In genomic region chr15:40746916-40747418, GRCh38 we compare ENCODE assay signal across 12 cellular contexts. TPM values are rescaled to one million over a fixed set of nuclear protein-coding genes. Genes with fewer than 3 reads are reported as not detected.
DNase-seq lines count a peak whose midpoint lies in the region; ATAC-seq and TF ChIP-seq lines count a peak whose summit lies in the region.
"Had no signal": no experiment of that assay in that cellular context is flagged by ENCODE, and none has a peak within 500 bp of the region (broad histone marks: within the 10 kb centered on the region; RNA-seq: fewer than 3 reads in every experiment).

No MANE protein-coding gene starts in this region.

- no peak for TF ChIP-seq CTCF in AG09309 (IDR thresholded peaks at IDR 0.05; ENCODE audit: control insufficient read depth, insufficient read depth, low read depth, low read length, missing control alignments)
- no peak for TF ChIP-seq CTCF in fibroblast of mammary gland (conservative IDR thresholded peaks at IDR 0.05; ENCODE audit: control insufficient read depth, insufficient read depth, low read depth, low read length)

- DNase-seq in AG09309 (ENCODE audit: low read depth) (peak; percentile 31), D341Med (ENCODE audit: low spot score) (peak; percentile 41), NT2/D1 (ENCODE audit: low read depth, low spot score) (no peak), fibroblast of mammary gland (ENCODE audit: low read depth) (peak; percentile 36), NAMALWA (ENCODE audit: low spot score) (no peak), NCI-H2107 treated with DMSO at 0.1 percent for 48 hours (lab: John Stamatoyannopoulos, UW; ENCODE audit: unreplicated experiment) (no peak)
- DNase-seq: activated CD4-positive, CD25-positive, alpha-beta regulatory T cell treated with anti-CD3 and anti-CD28 coated beads, Interleukin-2, amount 50 U/mL, for 72 hours; KG1; NK-92 treated with Interleukin-12 subunit alpha and Interleukin-12 subunit beta, amount 100 ng/mL, for 24 hours had no signal

- peaks cover 56% of the 10 kb centered on the region for H3K36me3 ChIP-seq in NT2/D1 (ENCODE audit: insufficient read depth, insufficient read length, low read length)

- H3K4me3 ChIP-seq in AG09309 (ENCODE audit: control insufficient read depth, low read depth, low read length) (no peak overlapping the region), NT2/D1 (ENCODE audit: insufficient read length, low read depth) (no peak overlapping the region), fibroblast of mammary gland (ENCODE audit: control insufficient read depth, low read depth, low read length) (no peak overlapping the region)
- H3K4me3 ChIP-seq: neural progenitor cell had no signal

- ATAC-seq in GM21619 (IDR thresholded peaks at IDR 0.05; ENCODE audit: unreplicated experiment) = no peak
- no peak for ATAC-seq in esophagus mucosa

- H3K4me1 ChIP-seq in NT2/D1 (ENCODE audit: insufficient read depth, insufficient read length) = peaks cover 13% of the 10 kb centered on the region
- H3K4me1 ChIP-seq: neural progenitor cell had no signal

- no peaks in the 10 kb centered on the region for H3K9me3 ChIP-seq in NT2/D1 (ENCODE audit: insufficient read depth, low read length)

- H3K27me3 ChIP-seq in NT2/D1 (ENCODE audit: insufficient read depth, insufficient read length) = no peaks in the 10 kb centered on the region
- H3K27me3 ChIP-seq: neural progenitor cell had no signal

- peak overlapping the region; percentile 10 for H3K9ac ChIP-seq in NT2/D1 (ENCODE audit: insufficient read length, low read depth)
- H3K9ac ChIP-seq: neural progenitor cell had no signal

RNA-seq across cellular contexts. Expression of gene RMDN3, which starts 8.1 kb away (rescaled TPM):
- total RNA-seq in esophagus mucosa = 21.2 TPM

RNA-seq across cellular contexts. Expression of gene GCHFR, which starts 16.9 kb away (rescaled TPM):
- 13.0 TPM for total RNA-seq in esophagus mucosa

RNA-seq across cellular contexts. Expression of gene C15orf62, which starts 22.8 kb away (rescaled TPM):
- total RNA-seq in esophagus mucosa = 4.0 TPM

RNA-seq across cellular contexts. Expression of gene RAD51, which starts 52.0 kb away (rescaled TPM):
- 8.2 TPM for total RNA-seq in esophagus mucosa

RNA-seq across cellular contexts. Expression of gene ZFYVE19, which starts 59.9 kb away (rescaled TPM):
- total RNA-seq in esophagus mucosa = 18.4 TPM

Comparison
In these comparisons a context has a peak if more than half of its experiments do, and no peak if none do; other contexts are left out.
1. DNase-seq: peak in AG09309 (single experiment), D341Med (single experiment) and fibroblast of mammary gland (single experiment); none in NT2/D1 (single experiment), NAMALWA (single experiment) and NCI-H2107 treated with DMSO at 0.1 percent for 48 hours (single experiment).